Comparison of ENCODE assay signal across 14 cellular contexts in the genomic region with DNA sequence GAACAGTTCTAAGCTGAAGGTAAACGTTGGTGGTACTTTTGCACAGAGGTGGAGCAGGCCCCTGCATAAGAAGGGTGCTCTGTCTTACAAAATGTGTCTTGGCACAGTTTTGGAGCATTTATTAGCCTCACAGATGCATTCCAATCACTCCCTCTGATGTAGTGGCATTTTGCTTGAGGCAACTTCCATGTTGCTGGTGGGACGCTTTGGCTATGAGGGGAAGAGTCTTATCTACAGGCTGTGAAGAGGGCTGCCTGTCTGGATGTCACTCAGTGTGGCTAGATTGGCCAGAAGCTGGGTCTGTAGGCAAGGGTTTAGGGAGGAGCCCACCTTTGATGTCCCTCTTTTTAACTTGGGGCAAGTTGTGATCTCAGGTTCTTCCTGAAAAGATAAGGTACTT. TPM values are rescaled to one million over a fixed set of nuclear protein-coding genes. Genes with fewer than 3 reads are reported as not detected.
DNase-seq lines count a peak whose midpoint lies in the region; ATAC-seq, FAIRE-seq and TF ChIP-seq lines count a peak whose summit lies in the region.
"Had no signal": no experiment of that assay in that cellular context is flagged by ENCODE, and none has a peak within 500 bp of the region (broad histone marks: within the 10 kb centered on the region; RNA-seq: fewer than 3 reads in every experiment).

No MANE protein-coding gene starts in this region.

- BruUV-seq in HepG2 (replicated peaks; lab: Mats Ljungman, UMichigan) = no TSS peak

- no peaks in the 10 kb centered on the region for H3K79me2 ChIP-seq in HepG2 (ENCODE audit: insufficient read depth, low read length)

- H3K9me3 ChIP-seq in HepG2 (ENCODE audit: low read length) (no peaks in the 10 kb centered on the region), right lobe of liver (no peaks in the 10 kb centered on the region), adipocyte (ENCODE audit: control insufficient read depth, low read length) (no peaks in the 10 kb centered on the region), muscle layer of colon (ENCODE audit: low read length) (no peaks in the 10 kb centered on the region)
- H3K9me3 ChIP-seq: mucosa of descending colon had no signal

- no peak overlapping the region for H3K9ac ChIP-seq in HepG2 (ENCODE audit: insufficient read depth, low read depth, low read length)
- H3K9ac ChIP-seq in adipocyte (ENCODE audit: low read length) = peak overlapping the region; percentile 79
- peak overlapping the region; percentile 27 for H3K9ac ChIP-seq in muscle layer of colon (ENCODE audit: low read length)

- CTCF ChIA-PET in HepG2 (lab: Yijun Ruan, JAX; ENCODE audit: low intra/inter-chr PET ratio, low total read pairs) = interaction anchor here (8.6 kb wide), 1 partner anchor 48 kb away, joined by 157 read pairs; no protein-coding TSS in a partner anchor

- H3K27ac ChIP-seq in HepG2 (ENCODE audit: extremely low read length, insufficient read depth, low read length) = no peak overlapping the region
- no peak overlapping the region for H3K27ac ChIP-seq in right lobe of liver
- H3K27ac ChIP-seq in muscle layer of colon (ENCODE audit: low read depth, low read length) = no peak overlapping the region
- no peak overlapping the region for H3K27ac ChIP-seq in substantia nigra (ENCODE audit: low read depth, low read length, poor library complexity, severe bottlenecking)
- H3K27ac ChIP-seq: C4-2B had no signal

- FAIRE-seq in HepG2 (lab: Jason Lieb, UNC) = no peak

- no peak overlapping the region for H2AFZ ChIP-seq in HepG2 (ENCODE audit: low read length)

- in situ Hi-C loops in HepG2 (cut with HindIII; ENCODE audit: extremely low pct_ligation_motif_present, low pct_unique_long_range_greater_than_20kb) = no loop called here

- no peaks in the 10 kb centered on the region for H4K20me1 ChIP-seq in HepG2 (ENCODE audit: insufficient read depth, low read length)

- TF ChIP-seq POLR2A in HepG2 (IDR thresholded peaks at IDR 0.05; ENCODE audit: insufficient read depth in 1 of 2, low read depth in 2 of 2, low read length in 2 of 2) = 0 out of 4 replicates have a peak, but pooled peaks of 1 of the 2 experiments have one; percentile 16
- TF ChIP-seq POLR2A in right lobe of liver (IDR thresholded peaks at IDR 0.05) = no peak

- POLR2A ChIA-PET in HepG2 (lab: Yijun Ruan, JAX) = interaction anchor here (2.5 to 4.1 kb wide), 3 partner anchors 11 to 57 kb away, joined by 11 to 35 read pairs (median 33); no protein-coding TSS in a partner anchor

- H3K27me3 ChIP-seq in HepG2 (ENCODE audit: control insufficient read depth in 1 of 2, insufficient read depth in 2 of 2, low read length in 2 of 2) (no peaks in the 10 kb centered on the region; a peak in 1 of 5 replicates), right lobe of liver (no peaks in the 10 kb centered on the region), adipocyte (replicated peaks; ENCODE audit: control insufficient read depth, insufficient read depth, low read length) (no peaks in the 10 kb centered on the region), muscle layer of colon (ENCODE audit: control insufficient read depth in 1 of 2, insufficient read depth in 2 of 2, low read length in 2 of 2) (no peaks in the 10 kb centered on the region)

- no peak for TF ChIP-seq CTCF in HepG2 (CRISPR knock-in tag; IDR thresholded peaks at IDR 0.05)
- TF ChIP-seq CTCF in right lobe of liver (IDR thresholded peaks at IDR 0.05) = no peak

- WGBS in HepG2 (ENCODE audit: low lambda C conversion rate) = 59% methylated on average over 2 of the region's 2 CpGs
- WGBS in right lobe of liver (ENCODE audit: insufficient coverage, low coverage, low lambda C conversion rate, missing lambda C conversion rate) = 67% methylated on average over 2 of the region's 2 CpGs

- H3K36me3 ChIP-seq in HepG2 (replicated peaks in 1 of 2; ENCODE audit: control insufficient read depth in 1 of 2, insufficient read depth in 2 of 2, low read length in 2 of 2) (peaks cover under 1 to 22% of the 10 kb centered on the region in 2 experiments; a peak in 4 of 5 replicates), right lobe of liver (no peaks in the 10 kb centered on the region), adipocyte (ENCODE audit: control insufficient read depth, insufficient read depth, low read length, severe bottlenecking) (no peaks in the 10 kb centered on the region), muscle layer of colon (ENCODE audit: insufficient read depth, low read length) (no peaks in the 10 kb centered on the region)

- no peak for TF ChIP-seq RAD21 in HepG2 (CRISPR knock-in tag; IDR thresholded peaks at IDR 0.05)

- no peak overlapping the region for H3K4me2 ChIP-seq in HepG2 (ENCODE audit: low read depth, low read length)

- DNase-seq in HepG2 (ENCODE audit: low spot score) = no peak
- DNase-seq in right lobe of liver = no peak
- no peak for DNase-seq in adipocyte (ENCODE audit: low read depth)
- DNase-seq in substantia nigra (lab: John Stamatoyannopoulos, UW) = no peak
- DNase-seq in NCI-H1092 (lab: John Stamatoyannopoulos, UW) = no peak
- no peak for DNase-seq in COR-L47 (lab: John Stamatoyannopoulos, UW)
- DNase-seq in DMS153 treated with DMSO at 0.1 percent for 48 hours (lab: John Stamatoyannopoulos, UW; ENCODE audit: unreplicated experiment) = no peak
- DNase-seq: activated CD4-positive, alpha-beta T cell treated with anti-CD3 and anti-CD28 coated beads, Interleukin-2, amount 50 U/mL, for 1 hour; effector CD8-positive, alpha-beta T cell had no signal

- ATAC-seq in HepG2 (no peak), right lobe of liver (no peak)
- ATAC-seq: stimulated activated memory B cell treated with anti-CD40 and anti-IgM and Interleukin-4, amounts not matched to agents 10 μg/mL and 1 μg/mL and 100 μg/mL, for 72 hours had no signal

- TF ChIP-seq EP300 in HepG2 (IDR thresholded peaks at IDR 0.05; ENCODE audit: low read depth in 2 of 2, low read length in 2 of 2) = no peak
- TF ChIP-seq EP300 in HepG2 (CRISPR knock-in tag; IDR thresholded peaks at IDR 0.05; ENCODE audit: borderline replicate concordance) = no peak

- H3K4me3 ChIP-seq in HepG2 (replicated peaks in 1 of 3; ENCODE audit: insufficient read depth in 1 of 3, low read depth in 2 of 3, low read length in 3 of 3) (no peak overlapping the region), right lobe of liver (no peak overlapping the region), adipocyte (ENCODE audit: low read length) (peak overlapping the region; percentile 33), muscle layer of colon (ENCODE audit: low read depth in 1 of 2, low read length in 2 of 2) (no peak overlapping the region)
- H3K4me3 ChIP-seq: mucosa of descending colon had no signal

- H3K4me1 ChIP-seq in HepG2 (ENCODE audit: insufficient read depth, low read length) (peaks cover 49% of the 10 kb centered on the region), right lobe of liver (peaks cover 0 to 36% (median 17%) of the 10 kb centered on the region in 4 donors), adipocyte (ENCODE audit: control insufficient read depth, insufficient read depth, low read length) (peaks cover 74% of the 10 kb centered on the region), muscle layer of colon (ENCODE audit: insufficient read depth, low read length) (peaks cover 81% of the 10 kb centered on the region)

- intact Hi-C loops in HepG2 (cut with micrococcal nuclease; ENCODE audit: unreplicated experiment) = no loop called here
- intact Hi-C loops in right lobe of liver (cut with DNase I) = loop anchor here (5.0 kb wide), 2 partner anchors 46 to 51 kb away; no protein-coding TSS in a partner anchor

RNA-seq across cellular contexts. Expression of a gene that starts 2.6 kb away (rescaled TPM):
- total RNA-seq in HepG2 (2016; rRNA removed; fragmentation: Illumina TruSeq; extraction: Trizol) (8.6 and 8.9 TPM in 2 replicates), right lobe of liver (10 to 100 TPM; 17.7 to 41.9 (median 22.9) TPM)
- 3.2 and 3.7 TPM in 2 replicates for total RNA-seq in HepG2 (2016; cell fraction: cytosol; rRNA removed; fragmentation: Illumina TruSeq; extraction: Trizol; ENCODE audit: low read depth)
- 6.7 and 9.5 TPM in 2 replicates for total RNA-seq in HepG2 (2016; cell fraction: insoluble cytoplasmic fraction; rRNA removed; fragmentation: Illumina TruSeq; extraction: Trizol)
- total RNA-seq in HepG2 (2016; cell fraction: membrane; rRNA removed; fragmentation: Illumina TruSeq; extraction: Trizol) = 8.2 and 11.1 TPM in 2 replicates
- total RNA-seq in HepG2 (2016; cell fraction: nucleus; rRNA removed; fragmentation: Illumina TruSeq; extraction: Trizol) = 6.0 and 7.0 TPM in 2 replicates
- 6.0 and 6.4 TPM in 2 replicates for polyA plus RNA-seq in HepG2 (2011; rRNA removed)
- polyA plus RNA-seq in HepG2 (2011; cell fraction: cytosol; rRNA removed) = 2.2 and 3.8 TPM in 2 replicates
- polyA plus RNA-seq in HepG2 (2011; cell fraction: nucleus; rRNA removed) = 13.2 and 13.3 TPM in 2 replicates
- 15.4 and 16.1 TPM in 2 replicates for polyA plus RNA-seq in HepG2 (2012)
- 3.8 and 5.4 TPM in 2 replicates for polyA plus RNA-seq in HepG2 (2016; cell fraction: cytosol; fragmentation: Illumina TruSeq; extraction: Trizol; ENCODE audit: low read depth)
- 12.7 and 17.8 TPM in 2 replicates for polyA plus RNA-seq in HepG2 (2016; cell fraction: insoluble cytoplasmic fraction; fragmentation: Illumina TruSeq; extraction: Trizol; ENCODE audit: low read depth)
- polyA plus RNA-seq in HepG2 (2016; cell fraction: membrane; fragmentation: Illumina TruSeq; extraction: Trizol; ENCODE audit: low read depth) = 9.6 and 13.8 TPM in 2 replicates
- polyA plus RNA-seq in HepG2 (2016; cell fraction: nucleus; fragmentation: Illumina TruSeq; extraction: Trizol; ENCODE audit: insufficient read depth, low read depth) = 19.0 and 19.4 TPM in 2 replicates
- polyA minus RNA-seq in HepG2 (2011; rRNA and poly(A)+ RNA removed; ENCODE audit: low replicate concordance) = 6.4 and 11.7 TPM in 2 replicates
- 6.7 and 8.2 TPM in 2 replicates for polyA minus RNA-seq in HepG2 (2011; cell fraction: cytosol; rRNA and poly(A)+ RNA removed)
- polyA minus RNA-seq in HepG2 (2011; cell fraction: nucleus; rRNA and poly(A)+ RNA removed) = 5.2 and 6.7 TPM in 2 replicates

RNA-seq across cellular contexts. Expression of a gene that starts 18.7 kb away (rescaled TPM):
- total RNA-seq in HepG2 (2016; rRNA removed; fragmentation: Illumina TruSeq; extraction: Trizol) (114 and 154 TPM in 2 replicates), right lobe of liver (1 to 10 TPM in 5 of 6 experiments, under 1 TPM in 1; 0.42 to 9.1 (median 3.1) TPM)
- total RNA-seq in HepG2 (2016; cell fraction: cytosol; rRNA removed; fragmentation: Illumina TruSeq; extraction: Trizol; ENCODE audit: low read depth) = 24.3 and 27.3 TPM in 2 replicates
- total RNA-seq in HepG2 (2016; cell fraction: insoluble cytoplasmic fraction; rRNA removed; fragmentation: Illumina TruSeq; extraction: Trizol) = 117 and 162 TPM in 2 replicates
- total RNA-seq in HepG2 (2016; cell fraction: membrane; rRNA removed; fragmentation: Illumina TruSeq; extraction: Trizol) = 42.3 and 51.8 TPM in 2 replicates
- 89.2 and 89.6 TPM in 2 replicates for total RNA-seq in HepG2 (2016; cell fraction: nucleus; rRNA removed; fragmentation: Illumina TruSeq; extraction: Trizol)
- polyA plus RNA-seq in HepG2 (2011; rRNA removed) = 10.7 and 17.4 TPM in 2 replicates
- 6.9 and 8.8 TPM in 2 replicates for polyA plus RNA-seq in HepG2 (2011; cell fraction: cytosol; rRNA removed)
- polyA plus RNA-seq in HepG2 (2011; cell fraction: nucleus; rRNA removed) = 9.6 and 11.4 TPM in 2 replicates
- polyA plus RNA-seq in HepG2 (2012) = 8.4 and 23.9 TPM in 2 replicates
- 12.0 and 14.2 TPM in 2 replicates for polyA plus RNA-seq in HepG2 (2016; cell fraction: cytosol; fragmentation: Illumina TruSeq; extraction: Trizol; ENCODE audit: low read depth)
- 133 and 135 TPM in 2 replicates for polyA plus RNA-seq in HepG2 (2016; cell fraction: insoluble cytoplasmic fraction; fragmentation: Illumina TruSeq; extraction: Trizol; ENCODE audit: low read depth)
- 15.3 and 18.9 TPM in 2 replicates for polyA plus RNA-seq in HepG2 (2016; cell fraction: membrane; fragmentation: Illumina TruSeq; extraction: Trizol; ENCODE audit: low read depth)
- 98.6 and 99.5 TPM in 2 replicates for polyA plus RNA-seq in HepG2 (2016; cell fraction: nucleus; fragmentation: Illumina TruSeq; extraction: Trizol; ENCODE audit: insufficient read depth, low read depth)
- 8.7 and 50.8 TPM in 2 replicates for polyA minus RNA-seq in HepG2 (2011; rRNA and poly(A)+ RNA removed; ENCODE audit: low replicate concordance)
- 9.4 and 10.7 TPM in 2 replicates for polyA minus RNA-seq in HepG2 (2011; cell fraction: cytosol; rRNA and poly(A)+ RNA removed)
- 31.5 and 47.0 TPM in 2 replicates for polyA minus RNA-seq in HepG2 (2011; cell fraction: nucleus; rRNA and poly(A)+ RNA removed)

RNA-seq across cellular contexts. Expression of a gene that starts 58.1 kb away (rescaled TPM):
- not detected in 2 replicates for total RNA-seq in HepG2 (2016; rRNA removed; fragmentation: Illumina TruSeq; extraction: Trizol)
- not detected in 2 replicates for total RNA-seq in HepG2 (2016; cell fraction: cytosol; rRNA removed; fragmentation: Illumina TruSeq; extraction: Trizol; ENCODE audit: low read depth)
- not detected in 2 replicates for total RNA-seq in HepG2 (2016; cell fraction: insoluble cytoplasmic fraction; rRNA removed; fragmentation: Illumina TruSeq; extraction: Trizol)
- total RNA-seq in HepG2 (2016; cell fraction: membrane; rRNA removed; fragmentation: Illumina TruSeq; extraction: Trizol) = not detected in 2 replicates
- not detected in 2 replicates for total RNA-seq in HepG2 (2016; cell fraction: nucleus; rRNA removed; fragmentation: Illumina TruSeq; extraction: Trizol)
- polyA plus RNA-seq in HepG2 (2011; rRNA removed) = not detected in 2 replicates
- polyA plus RNA-seq in HepG2 (2011; cell fraction: cytosol; rRNA removed) = not detected in 2 replicates
- polyA plus RNA-seq in HepG2 (2011; cell fraction: nucleus; rRNA removed) = not detected in 2 replicates
- polyA plus RNA-seq in HepG2 (2012) = not detected in 2 replicates
- polyA plus RNA-seq in HepG2 (2016; cell fraction: cytosol; fragmentation: Illumina TruSeq; extraction: Trizol; ENCODE audit: low read depth) = not detected in 2 replicates
- not detected in 2 replicates for polyA plus RNA-seq in HepG2 (2016; cell fraction: insoluble cytoplasmic fraction; fragmentation: Illumina TruSeq; extraction: Trizol; ENCODE audit: low read depth)
- not detected in 2 replicates for polyA plus RNA-seq in HepG2 (2016; cell fraction: membrane; fragmentation: Illumina TruSeq; extraction: Trizol; ENCODE audit: low read depth)
- polyA plus RNA-seq in HepG2 (2016; cell fraction: nucleus; fragmentation: Illumina TruSeq; extraction: Trizol; ENCODE audit: insufficient read depth, low read depth) = not detected in 2 replicates
- not detected in 2 replicates for polyA minus RNA-seq in HepG2 (2011; rRNA and poly(A)+ RNA removed; ENCODE audit: low replicate concordance)
- not detected in 2 replicates for polyA minus RNA-seq in HepG2 (2011; cell fraction: cytosol; rRNA and poly(A)+ RNA removed)
- polyA minus RNA-seq in HepG2 (2011; cell fraction: nucleus; rRNA and poly(A)+ RNA removed) = not detected in 2 replicates
- under 1 TPM in 5 of 6 experiments, not detected in 1; 0.22 to 0.78 (median 0.37) TPM for total RNA-seq in right lobe of liver
- total RNA-seq: NCI-H460 had no signal
